2 cellular contexts compared by ENCODE assay signal in genomic region chr2:164515030-164515429, GRCh38.
TF ChIP-seq lines count a peak whose summit lies in the region.

No MANE protein-coding gene starts in this region.

TF ChIP-seq in HCT116, 20 proteins besides CTCF, POLR2A, EP300 and RAD21:
- TF ChIP-seq ZBTB33 (IDR thresholded peaks at IDR 0.05; ENCODE audit: extremely low read depth, insufficient replicate concordance, low read length) (no peak), FOSL1 (IDR thresholded peaks at IDR 0.05; ENCODE audit: low read depth) (no peak), JUND (IDR thresholded peaks at IDR 0.05) (no peak), SRF (IDR thresholded peaks at IDR 0.05; ENCODE audit: low read depth) (no peak), YY1 (IDR thresholded peaks at IDR 0.05; ENCODE audit: extremely low read depth, insufficient replicate concordance, low read depth, low read length) (no peak), POLR2AphosphoS5 (IDR thresholded peaks at IDR 0.05; ENCODE audit: low read depth, low read length) (no peak), SP1 (IDR thresholded peaks at IDR 0.05; ENCODE audit: low read depth) (no peak), TCF7L2 (IDR thresholded peaks at IDR 0.05; ENCODE audit: borderline replicate concordance, extremely low read depth, insufficient read depth, insufficient read length) (no peak), ZFX (IDR thresholded peaks at IDR 0.05) (no peak)
- TF ChIP-seq, protein P1, sequence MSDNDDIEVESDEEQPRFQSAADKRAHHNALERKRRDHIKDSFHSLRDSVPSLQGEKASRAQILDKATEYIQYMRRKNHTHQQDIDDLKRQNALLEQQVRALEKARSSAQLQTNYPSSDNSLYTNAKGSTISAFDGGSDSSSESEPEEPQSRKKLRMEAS (IDR thresholded peaks at IDR 0.05) = no peak
- TF ChIP-seq, protein P2, sequence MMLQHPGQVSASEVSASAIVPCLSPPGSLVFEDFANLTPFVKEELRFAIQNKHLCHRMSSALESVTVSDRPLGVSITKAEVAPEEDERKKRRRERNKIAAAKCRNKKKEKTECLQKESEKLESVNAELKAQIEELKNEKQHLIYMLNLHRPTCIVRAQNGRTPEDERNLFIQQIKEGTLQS (IDR thresholded peaks at IDR 0.05) = no peak

TF ChIP-seq in WTC11, 78 proteins besides CTCF, POLR2A, EP300 and RAD21 (continued from another document):
- TF ChIP-seq, protein P3, sequence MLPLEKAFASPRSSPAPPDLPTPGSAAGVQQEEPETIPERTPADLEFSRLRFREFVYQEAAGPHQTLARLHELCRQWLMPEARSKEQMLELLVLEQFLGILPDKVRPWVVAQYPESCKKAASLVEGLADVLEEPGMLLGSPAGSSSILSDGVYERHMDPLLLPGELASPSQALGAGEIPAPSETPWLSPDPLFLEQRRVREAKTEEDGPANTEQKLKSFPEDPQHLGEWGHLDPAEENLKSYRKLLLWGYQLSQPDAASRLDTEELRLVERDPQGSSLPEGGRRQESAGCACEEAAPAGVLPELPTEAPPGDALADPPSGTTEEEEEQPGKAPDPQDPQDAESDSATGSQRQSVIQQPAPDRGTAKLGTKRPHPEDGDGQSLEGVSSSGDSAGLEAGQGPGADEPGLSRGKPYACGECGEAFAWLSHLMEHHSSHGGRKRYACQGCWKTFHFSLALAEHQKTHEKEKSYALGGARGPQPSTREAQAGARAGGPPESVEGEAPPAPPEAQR (CRISPR knock-in tag; IDR thresholded peaks at IDR 0.05) = no peak
- TF ChIP-seq, protein P4, sequence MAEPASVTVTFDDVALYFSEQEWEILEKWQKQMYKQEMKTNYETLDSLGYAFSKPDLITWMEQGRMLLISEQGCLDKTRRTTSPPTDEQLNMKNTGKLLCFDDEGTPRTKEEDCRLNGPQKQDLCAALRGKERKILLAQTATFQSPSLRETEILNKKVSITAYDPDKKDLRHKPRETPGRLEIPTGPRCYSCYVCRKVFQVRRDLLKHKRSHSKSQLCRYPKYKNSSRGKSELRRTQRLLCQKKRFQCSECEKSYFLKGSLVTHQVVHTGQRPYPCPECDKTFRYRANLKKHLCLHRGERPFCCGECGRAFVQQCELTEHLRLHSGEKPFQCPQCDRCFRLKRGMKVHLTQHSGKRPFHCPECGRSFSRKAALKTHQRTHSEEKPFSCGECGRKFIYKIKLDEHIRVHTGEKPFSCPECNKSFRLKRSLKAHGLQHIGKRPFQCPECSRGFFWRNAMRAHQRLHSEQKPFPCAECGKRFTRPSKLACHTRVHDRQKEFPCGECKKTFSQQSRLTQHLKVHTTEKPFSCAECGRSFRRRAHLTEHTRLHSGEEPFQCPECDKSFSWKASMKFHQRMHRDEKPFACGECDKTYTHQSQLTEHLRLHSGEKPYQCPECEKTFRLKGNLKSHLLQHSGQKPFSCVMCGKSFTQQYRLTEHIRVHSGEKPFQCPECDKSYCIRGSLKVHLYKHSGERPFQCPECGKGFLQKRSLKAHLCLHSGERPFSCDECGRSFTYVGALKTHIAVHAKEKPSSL (CRISPR knock-in tag; conservative IDR thresholded peaks at IDR 0.05) = no peak
- TF ChIP-seq OVOL2 (CRISPR knock-in tag; IDR thresholded peaks at IDR 0.05; ENCODE audit: borderline replicate concordance) = no peak
- TF ChIP-seq HMGA2 (CRISPR knock-in tag; IDR thresholded peaks at IDR 0.05) = no peak
- no peak for TF ChIP-seq ZBTB21 (CRISPR knock-in tag; IDR thresholded peaks at IDR 0.05; ENCODE audit: borderline replicate concordance)
- TF ChIP-seq, protein P5, sequence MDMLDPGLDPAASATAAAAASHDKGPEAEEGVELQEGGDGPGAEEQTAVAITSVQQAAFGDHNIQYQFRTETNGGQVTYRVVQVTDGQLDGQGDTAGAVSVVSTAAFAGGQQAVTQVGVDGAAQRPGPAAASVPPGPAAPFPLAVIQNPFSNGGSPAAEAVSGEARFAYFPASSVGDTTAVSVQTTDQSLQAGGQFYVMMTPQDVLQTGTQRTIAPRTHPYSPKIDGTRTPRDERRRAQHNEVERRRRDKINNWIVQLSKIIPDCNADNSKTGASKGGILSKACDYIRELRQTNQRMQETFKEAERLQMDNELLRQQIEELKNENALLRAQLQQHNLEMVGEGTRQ (CRISPR knock-in tag; IDR thresholded peaks at IDR 0.05) = no peak
